33 cellular contexts compared by ENCODE assay signal in genomic region chr19:56927791-56928207, GRCh38.
"Had no signal": no experiment of that assay in that cellular context is flagged by ENCODE, and none has a peak within 500 bp of the region (broad histone marks: within the 10 kb centered on the region; RNA-seq: fewer than 3 reads in every experiment).

No MANE protein-coding gene starts in this region.

- H3K27ac ChIP-seq: ascending aorta, left lung, lower lobe of right lung, parathyroid adenoma, psoas muscle, upper lobe of left lung, VCaP had no signal

- H3K4me1 ChIP-seq: ascending aorta, left lung, lower lobe of right lung, parathyroid adenoma, psoas muscle, upper lobe of left lung had no signal

- FAIRE-seq: endothelial cell of umbilical vein, TTC549 had no signal

- H3K9ac ChIP-seq: parathyroid adenoma had no signal

- H3K27me3 ChIP-seq: ascending aorta, left lung, upper lobe of left lung had no signal

- H3K4me2 ChIP-seq: smooth muscle cell had no signal

- H3K36me3 ChIP-seq: ascending aorta, left lung, lower lobe of right lung, upper lobe of left lung had no signal

- ATAC-seq: effector memory CD8-positive, alpha-beta T cell; left lung; lower lobe of right lung; naive thymus-derived CD8-positive, alpha-beta T cell; psoas muscle; stimulated activated memory B cell treated with anti-CD40 and anti-IgM and Interleukin-4, amounts not matched to agents 10 μg/mL and 1 μg/mL and 100 μg/mL, for 72 hours; stimulated activated naive CD8-positive, alpha-beta T cell treated with anti-CD3 and anti-CD28 coated beads, Interleukin-15, amount 100 ng/mL, for 72 hours had no signal

- DNase-seq: activated CD4-positive, alpha-beta memory T cell treated with anti-CD3 and anti-CD28 coated beads, Interleukin-2, amount 10 ng/mL, durations not matched to agents 7 days and 5 days; activated CD4-positive, alpha-beta T cell treated with anti-CD3 and anti-CD28 coated beads, Interleukin-2, amount 10 ng/mL, durations not matched to agents 7 days and 5 days; activated CD4-positive, CD25-positive, alpha-beta regulatory T cell treated with anti-CD3 and anti-CD28 coated beads, Interleukin-2, amount 50 U/mL, for 72 hours; activated CD8-positive, alpha-beta memory T cell treated with anti-CD3 and anti-CD28 coated beads, Interleukin-2, amount 50 U/mL, for 48 hours; activated gamma-delta T cell; activated naive CD4-positive, alpha-beta T cell treated with anti-CD3 and anti-CD28 coated beads, Interleukin-2, amount 10 ng/mL, durations not matched to agents 7 days and 5 days; activated naive CD8-positive, alpha-beta T cell treated with anti-CD3 and anti-CD28 coated beads, Interleukin-2, amount 10 ng/mL, durations not matched to agents 7 days and 5 days; activated T-cell treated with anti-CD3 and anti-CD28 coated beads, Interleukin-2, amount 50 U/mL, for 24 hours; cortex of kidney; effector memory CD8-positive, alpha-beta T cell; foreskin fibroblast; hippocampal formation; immature natural killer cell; left lung; lower lobe of right lung; mesenchymal stem cell; naive thymus-derived CD8-positive, alpha-beta T cell; occipital lobe; psoas muscle; stimulated activated CD4-positive, alpha-beta T cell treated with anti-CD3 and anti-CD28 coated beads, Interleukin-1b, Interleukin-23, amount 100 ng/mL, for 48 hours; stimulated activated CD4-positive, alpha-beta T cell treated with anti-CD3 and anti-CD28 coated beads, Interleukin-4, amount 100 ng/mL, for 4 hours; stimulated activated CD8-positive, alpha-beta memory T cell treated with anti-CD3 and anti-CD28 coated beads, Interleukin-4, amount 100 ng/mL, for 48 hours; stimulated activated naive CD8-positive, alpha-beta T cell treated with anti-CD3 and anti-CD28 coated beads, Interleukin-15, amount 100 ng/mL, for 72 hours; substantia nigra; T-helper 9 cell; upper lobe of left lung had no signal

- H3K4me3 ChIP-seq: ascending aorta, left lung, lower lobe of right lung, psoas muscle, smooth muscle cell, upper lobe of left lung had no signal

- H2AFZ ChIP-seq: parathyroid adenoma had no signal
